In the genomic region with DNA sequence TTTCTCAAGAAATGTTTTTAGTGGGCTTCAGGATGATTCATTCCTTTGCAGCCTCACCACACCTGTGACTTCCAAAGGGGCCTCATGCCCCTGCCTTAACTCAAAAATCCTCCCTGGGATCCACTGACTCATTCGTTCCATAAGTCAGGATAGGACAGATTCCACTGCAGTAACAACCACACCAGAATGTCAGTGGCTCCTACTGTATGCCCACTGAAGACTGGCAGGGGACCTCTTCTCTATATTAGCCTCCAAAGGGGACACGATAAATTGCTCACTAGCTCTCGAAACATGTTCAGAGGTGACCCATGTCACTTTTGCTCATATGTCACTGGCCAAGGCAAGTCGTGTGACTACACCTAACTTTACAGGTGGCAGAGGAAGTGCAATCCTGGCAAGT, we compare ENCODE assay signal across 40 cellular contexts. TPM values are rescaled to one million over a fixed set of nuclear protein-coding genes. Genes with fewer than 3 reads are reported as not detected.
"Had no signal": no experiment of that assay in that cellular context is flagged by ENCODE, and none has a peak within 500 bp of the region (broad histone marks: within the 10 kb centered on the region; RNA-seq: fewer than 3 reads in every experiment).

No MANE protein-coding gene starts in this region.

- ATAC-seq: activated CD8-positive, alpha-beta T cell treated with anti-CD3 and anti-CD28 coated beads for 36 hours; activated naive CD4-positive, alpha-beta T cell treated with anti-CD3 and anti-CD28 coated beads, Interleukin-2, amount 50 U/mL, for 72 hours; activated T-cell treated with anti-CD3 and anti-CD28 coated beads, Interleukin-2, amount 50 U/mL, for 4 hours; activated T-cell treated with anti-CD3 and anti-CD28 coated beads, Interleukin-2, amount 50 U/mL, for 72 hours; activated T-helper 17 cell treated with anti-CD3 and anti-CD28 coated beads, Interleukin-2, amount 50 U/mL, for 72 hours; body of pancreas had no signal

- H3K4me3 ChIP-seq: adrenal gland, body of pancreas, breast epithelium had no signal

- H3K27ac ChIP-seq: adrenal gland, body of pancreas, brain microvascular endothelial cell, breast epithelium, VCaP had no signal

- H3K36me3 Mint-ChIP-seq: activated CD4-positive, alpha-beta memory T cell treated with anti-CD3 and anti-CD28 coated beads for 36 hours; activated naive CD8-positive, alpha-beta T cell treated with anti-CD3 and anti-CD28 coated beads, Interleukin-2, amount 10 ng/mL, durations not matched to agents 7 days and 5 days had no signal

- H3K9me3 ChIP-seq: adrenal gland, body of pancreas, breast epithelium had no signal

- FAIRE-seq: astrocyte, TTC549 had no signal

- H3K27ac Mint-ChIP-seq: activated B cell treated with CpG ODN at 0.5 μM for 24 hours; activated CD4-positive, alpha-beta memory T cell treated with anti-CD3 and anti-CD28 coated beads for 36 hours; activated CD4-positive, alpha-beta T cell treated with anti-CD3 and anti-CD28 coated beads, Interleukin-2, amount 10 ng/mL, durations not matched to agents 24 days and 14 days; activated CD8-positive, alpha-beta T cell treated with anti-CD3 and anti-CD28 coated beads for 36 hours; activated naive CD4-positive, alpha-beta T cell treated with anti-CD3 and anti-CD28 coated beads for 36 hours; activated naive CD4-positive, alpha-beta T cell treated with anti-CD3 and anti-CD28 coated beads, Interleukin-2, amount 50 U/mL, for 72 hours; activated naive CD8-positive, alpha-beta T cell treated with anti-CD3 and anti-CD28 coated beads, Interleukin-2, amount 10 ng/mL, durations not matched to agents 7 days and 5 days; activated T-cell treated with anti-CD3 and anti-CD28 coated beads, Interleukin-2, amount 50 U/mL, for 72 hours; activated T-helper 1 cell treated with anti-CD3 and anti-CD28 coated beads, Interleukin-12 subunit alpha, Interleukin-12 subunit beta, Interleukin-2, Interleukin-4 antibody, amounts not matched to agents 30 ng/mL and 10 ng/mL and 1 ng/mL, durations not matched to agents 14 hours and 24 hours and 36 hours; T-helper 1 cell treated with Interleukin-12 subunit alpha and Interleukin-12 subunit beta and Interleukin-4 antibody, amounts not matched to agents 30 μg/mL and 1 μg/mL, for 36 hours; T-helper 2 cell treated with Interferon-gamma antibody and Interleukin-4, amounts not matched to agents 5 μg/mL and 100 μg/mL, for 36 hours had no signal

- DNase-seq: activated B cell treated with CpG ODN at 0.5 μM for 24 hours; activated CD4-positive, alpha-beta memory T cell treated with anti-CD3 and anti-CD28 coated beads for 36 hours; activated CD4-positive, alpha-beta T cell treated with anti-CD3 and anti-CD28 coated beads for 4 hours; activated CD4-positive, alpha-beta T cell treated with anti-CD3 and anti-CD28 coated beads, Interleukin-2, amount 10 ng/mL, durations not matched to agents 24 days and 14 days; activated CD4-positive, alpha-beta T cell treated with anti-CD3 and anti-CD28 coated beads, Interleukin-2, amount 50 U/mL, for 1 hour; activated CD4-positive, alpha-beta T cell treated with anti-CD3 and anti-CD28 coated beads, Interleukin-2, amount 50 U/mL, for 4 hours; activated CD4-positive, CD25-positive, alpha-beta regulatory T cell treated with anti-CD3 and anti-CD28 coated beads, Interleukin-2, amount 50 U/mL, for 72 hours; activated CD8-positive, alpha-beta memory T cell treated with anti-CD3 and anti-CD28 coated beads, Interleukin-2, amount 50 U/mL, for 4 hours; activated CD8-positive, alpha-beta T cell treated with anti-CD3 and anti-CD28 coated beads for 36 hours; activated effector memory CD4-positive, alpha-beta T cell treated with anti-CD3 and anti-CD28 coated beads, Interleukin-2, amount 50 U/mL, for 16 hours; activated gamma-delta T cell treated with Interleukin-2 at 50 U/mL for 16 hours; activated naive CD4-positive, alpha-beta T cell; activated naive CD4-positive, alpha-beta T cell treated with anti-CD3 and anti-CD28 coated beads for 36 hours; activated naive CD4-positive, alpha-beta T cell treated with anti-CD3 and anti-CD28 coated beads, Interleukin-2, amount 50 U/mL, for 16 hours; activated naive CD8-positive, alpha-beta T cell treated with anti-CD3 and anti-CD28 coated beads, Interleukin-2, amount 10 ng/mL, durations not matched to agents 7 days and 5 days; activated T-cell treated with anti-CD3 and anti-CD28 coated beads for 4 hours; activated T-cell treated with anti-CD3 and anti-CD28 coated beads, Interleukin-2, amount 50 U/mL, for 1 hour; activated T-cell treated with anti-CD3 and anti-CD28 coated beads, Interleukin-2, amount 50 U/mL, for 4 hours; activated T-cell treated with anti-CD3 and anti-CD28 coated beads, Interleukin-2, amount 50 U/mL, for 72 hours; adrenal gland; amniotic stem cell; aorta; body of pancreas; brain microvascular endothelial cell; caudate nucleus; cerebellar nuclear complex; T-helper 1 cell; T-helper 2 cell; T-helper 9 cell had no signal

- H3K4me1 Mint-ChIP-seq: activated B cell treated with CpG ODN at 0.5 μM for 24 hours; activated CD4-positive, alpha-beta T cell treated with anti-CD3 and anti-CD28 coated beads, Interleukin-2, amount 10 ng/mL, durations not matched to agents 24 days and 14 days; activated naive CD8-positive, alpha-beta T cell treated with anti-CD3 and anti-CD28 coated beads, Interleukin-2, amount 10 ng/mL, durations not matched to agents 7 days and 5 days; activated T-helper 17 cell treated with anti-CD3 and anti-CD28 coated beads, Interleukin-2, amount 50 U/mL, for 72 hours; central memory CD8-positive, alpha-beta T cell had no signal

- H3K4me1 ChIP-seq: adrenal gland, body of pancreas, breast epithelium had no signal

- H3K27me3 ChIP-seq: body of pancreas had no signal

- H3K9me3 Mint-ChIP-seq: activated B cell treated with CpG ODN at 0.5 μM for 24 hours; activated CD4-positive, alpha-beta memory T cell treated with anti-CD3 and anti-CD28 coated beads for 36 hours; activated CD4-positive, alpha-beta T cell treated with anti-CD3 and anti-CD28 coated beads, Interleukin-2, amount 10 ng/mL, durations not matched to agents 24 days and 14 days; activated CD8-positive, alpha-beta T cell treated with anti-CD3 and anti-CD28 coated beads for 36 hours; activated naive CD4-positive, alpha-beta T cell treated with anti-CD3 and anti-CD28 coated beads for 36 hours; activated naive CD4-positive, alpha-beta T cell treated with anti-CD3 and anti-CD28 coated beads, Interleukin-2, amount 50 U/mL, for 72 hours; activated naive CD8-positive, alpha-beta T cell treated with anti-CD3 and anti-CD28 coated beads, Interleukin-2, amount 10 ng/mL, durations not matched to agents 7 days and 5 days; activated T-cell treated with anti-CD3 and anti-CD28 coated beads, Interleukin-2, amount 50 U/mL, for 4 hours; activated T-cell treated with anti-CD3 and anti-CD28 coated beads, Interleukin-2, amount 50 U/mL, for 72 hours; activated T-helper 1 cell treated with anti-CD3 and anti-CD28 coated beads, Interleukin-12 subunit alpha, Interleukin-12 subunit beta, Interleukin-2, Interleukin-4 antibody, amounts not matched to agents 30 ng/mL and 10 ng/mL and 1 ng/mL, durations not matched to agents 14 hours and 24 hours and 36 hours; activated T-helper 17 cell treated with anti-CD3 and anti-CD28 coated beads, Interleukin-2, amount 50 U/mL, for 72 hours; central memory CD8-positive, alpha-beta T cell; T-helper 1 cell treated with Interleukin-12 subunit alpha and Interleukin-12 subunit beta and Interleukin-4 antibody, amounts not matched to agents 30 μg/mL and 1 μg/mL, for 36 hours; T-helper 2 cell treated with Interferon-gamma antibody and Interleukin-4, amounts not matched to agents 5 μg/mL and 100 μg/mL, for 36 hours had no signal

- H3K36me3 ChIP-seq: adrenal gland, brain microvascular endothelial cell, breast epithelium had no signal

- H3K4me3 Mint-ChIP-seq: activated B cell treated with CpG ODN at 0.5 μM for 24 hours; activated CD4-positive, alpha-beta memory T cell treated with anti-CD3 and anti-CD28 coated beads for 36 hours; activated CD4-positive, alpha-beta T cell treated with anti-CD3 and anti-CD28 coated beads, Interleukin-2, amount 10 ng/mL, durations not matched to agents 24 days and 14 days; activated CD8-positive, alpha-beta T cell treated with anti-CD3 and anti-CD28 coated beads for 36 hours; activated naive CD4-positive, alpha-beta T cell treated with anti-CD3 and anti-CD28 coated beads for 36 hours; activated naive CD8-positive, alpha-beta T cell treated with anti-CD3 and anti-CD28 coated beads, Interleukin-2, amount 10 ng/mL, durations not matched to agents 7 days and 5 days; activated T-cell treated with anti-CD3 and anti-CD28 coated beads, Interleukin-2, amount 50 U/mL, for 4 hours; activated T-cell treated with anti-CD3 and anti-CD28 coated beads, Interleukin-2, amount 50 U/mL, for 72 hours; activated T-helper 1 cell treated with anti-CD3 and anti-CD28 coated beads, Interleukin-12 subunit alpha, Interleukin-12 subunit beta, Interleukin-2, Interleukin-4 antibody, amounts not matched to agents 30 ng/mL and 10 ng/mL and 1 ng/mL, durations not matched to agents 14 hours and 24 hours and 36 hours; activated T-helper 17 cell treated with anti-CD3 and anti-CD28 coated beads, Interleukin-2, amount 50 U/mL, for 72 hours; central memory CD8-positive, alpha-beta T cell; T-helper 1 cell treated with Interleukin-12 subunit alpha and Interleukin-12 subunit beta and Interleukin-4 antibody, amounts not matched to agents 30 μg/mL and 1 μg/mL, for 36 hours; T-helper 2 cell treated with Interferon-gamma antibody and Interleukin-4, amounts not matched to agents 5 μg/mL and 100 μg/mL, for 36 hours had no signal

RNA-seq across cellular contexts. Expression of a gene that starts 25.7 kb away (rescaled TPM):
- total RNA-seq: activated B cell treated with CpG ODN at 0.5 μM for 24 hours; activated CD4-positive, alpha-beta memory T cell treated with anti-CD3 and anti-CD28 coated beads for 36 hours; activated CD4-positive, alpha-beta T cell treated with anti-CD3 and anti-CD28 coated beads, Interleukin-2, amount 10 ng/mL, durations not matched to agents 24 days and 14 days; activated CD8-positive, alpha-beta memory T cell treated with anti-CD3 and anti-CD28 coated beads for 36 hours; activated CD8-positive, alpha-beta T cell treated with anti-CD3 and anti-CD28 coated beads for 36 hours; activated naive CD4-positive, alpha-beta T cell treated with anti-CD3 and anti-CD28 coated beads for 36 hours; activated naive CD4-positive, alpha-beta T cell treated with anti-CD3 and anti-CD28 coated beads, Interleukin-2, amount 50 U/mL, for 72 hours; activated naive CD8-positive, alpha-beta T cell treated with anti-CD3 and anti-CD28 coated beads, Interleukin-2, amount 10 ng/mL, durations not matched to agents 7 days and 5 days; activated T-cell treated with anti-CD3 and anti-CD28 coated beads, Interleukin-2, amount 50 U/mL, for 72 hours; activated T-helper 1 cell treated with anti-CD3 and anti-CD28 coated beads, Interleukin-12 subunit alpha, Interleukin-12 subunit beta, Interleukin-2, Interleukin-4 antibody, amounts not matched to agents 30 ng/mL and 10 ng/mL and 1 ng/mL, durations not matched to agents 14 hours and 24 hours and 36 hours; activated T-helper 17 cell treated with anti-CD3 and anti-CD28 coated beads, Interleukin-2, amount 50 U/mL, for 72 hours; body of pancreas; breast epithelium had no signal
